Comparison of ENCODE assay signal across 18 cellular contexts in the genomic region with DNA sequence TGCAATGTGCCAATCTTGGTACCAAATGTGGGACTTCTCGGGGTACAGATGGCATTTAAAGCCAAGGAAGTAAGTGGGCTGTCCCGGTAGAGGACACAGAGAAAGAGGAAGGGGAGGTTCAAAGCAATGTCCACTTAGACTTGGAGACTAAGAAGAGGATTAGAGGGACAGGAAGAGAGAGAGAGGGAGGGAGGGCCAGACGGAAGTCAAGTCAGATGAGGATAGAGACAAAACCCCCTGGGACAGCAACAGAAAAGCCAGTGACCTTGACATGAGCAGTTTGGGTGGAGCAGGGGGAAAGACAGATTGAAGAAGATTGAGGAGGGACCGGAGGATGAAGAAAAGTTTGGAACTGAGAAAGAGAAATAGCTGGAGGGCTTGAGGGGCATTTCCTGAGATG.
A peak's percentile ranks its signal among the peaks of the same experiment; 100 is the strongest.
DNase-seq lines count a peak whose midpoint lies in the region; ATAC-seq and TF ChIP-seq lines count a peak whose summit lies in the region.
"Had no signal": no experiment of that assay in that cellular context is flagged by ENCODE, and none has a peak within 500 bp of the region (broad histone marks: within the 10 kb centered on the region; RNA-seq: fewer than 3 reads in every experiment).

No MANE protein-coding gene starts in this region.

- ATAC-seq in CD4-positive, CD25-positive, alpha-beta regulatory T cell (ENCODE audit: low read depth in 2 of 2): no peak
- no peak for ATAC-seq in activated naive CD8-positive, alpha-beta T cell treated with anti-CD3 and anti-CD28 coated beads, Interleukin-2, amount 50 U/mL, for 24 hours
- ATAC-seq in GM19455 (IDR thresholded peaks at IDR 0.05; ENCODE audit: unreplicated experiment): no peak
- ATAC-seq: Panc1 had no signal

- TF ChIP-seq CTCF in neural progenitor cell (IDR thresholded peaks at IDR 0.05) (no peak), mammary epithelial cell (conservative IDR thresholded peaks at IDR 0.05 in 1 of 2, IDR thresholded peaks at IDR 0.05 in 1 of 2; ENCODE audit: extremely low read depth in 1 of 2, insufficient read depth in 1 of 2, low read depth in 1 of 2, low read length in 2 of 2) (no peak)

- no peaks in the 10 kb centered on the region for H3K79me2 ChIP-seq in neural progenitor cell (ENCODE audit: low read depth)
- no peaks in the 10 kb centered on the region for H3K79me2 ChIP-seq in mammary epithelial cell (ENCODE audit: insufficient read depth, low read length)

- peak; percentile 22 for DNase-seq in NCI-H82 (lab: John Stamatoyannopoulos, UW)
- DNase-seq in NCI-H82 treated with DMSO at 0.1 percent for 48 hours (lab: John Stamatoyannopoulos, UW; ENCODE audit: unreplicated experiment): no peak
- DNase-seq in CD4-positive, CD25-positive, alpha-beta regulatory T cell: no peak
- DNase-seq in activated naive CD8-positive, alpha-beta T cell treated with anti-CD3 and anti-CD28 coated beads, Interleukin-2, amount 50 U/mL, for 24 hours: no peak
- no peak for DNase-seq in neural progenitor cell (ENCODE audit: low spot score)
- no peak for DNase-seq in NCI-H2171 treated with DMSO at 0.1 percent for 48 hours (lab: John Stamatoyannopoulos, UW)
- DNase-seq in mammary epithelial cell: no peak
- DNase-seq: C1 segment of cervical spinal cord, DMS53, MM.1S, NCI-H1417, NCI-H1930, NCI-H526, SHP77 treated with DMSO at 0.1 percent for 48 hours had no signal

- H3K27me3 Mint-ChIP-seq in CD4-positive, CD25-positive, alpha-beta regulatory T cell: no peaks in the 10 kb centered on the region
- no peaks in the 10 kb centered on the region for H3K27me3 Mint-ChIP-seq in activated naive CD8-positive, alpha-beta T cell treated with anti-CD3 and anti-CD28 coated beads, Interleukin-2, amount 50 U/mL, for 24 hours
- peaks cover 5% of the 10 kb centered on the region for H3K27me3 Mint-ChIP-seq in neural progenitor cell (ENCODE audit: insufficient read depth, low read depth)

- H3K4me3 ChIP-seq in CD4-positive, CD25-positive, alpha-beta regulatory T cell (ENCODE audit: low read depth, low read length): no peak overlapping the region
- H3K4me3 ChIP-seq in neural progenitor cell (no peak overlapping the region), mammary epithelial cell (replicated peaks in 1 of 3; ENCODE audit: insufficient read depth in 1 of 3, low read depth in 2 of 3, low read length in 3 of 3) (no peak overlapping the region)
- H3K4me3 ChIP-seq: HAP-1 had no signal

- dilution Hi-C loops in mammary epithelial cell (cut with HindIII; ENCODE audit: low sequenced_read_pairs): no loop called here

- H3K4me1 ChIP-seq in CD4-positive, CD25-positive, alpha-beta regulatory T cell (ENCODE audit: control insufficient read depth, insufficient read depth, low read length, poor library complexity, severe bottlenecking): peaks cover 18% of the 10 kb centered on the region
- H3K4me1 ChIP-seq in neural progenitor cell: no peaks in the 10 kb centered on the region
- peaks cover 7% of the 10 kb centered on the region for H3K4me1 ChIP-seq in mammary epithelial cell (ENCODE audit: insufficient read depth, low read length)
- H3K4me1 ChIP-seq: HAP-1 had no signal

- H3K9me3 ChIP-seq in CD4-positive, CD25-positive, alpha-beta regulatory T cell (ENCODE audit: control insufficient read depth in 2 of 2, low read length in 2 of 2): no peaks in the 10 kb centered on the region
- H3K9me3 ChIP-seq in neural progenitor cell (ENCODE audit: low read depth) (no peaks in the 10 kb centered on the region), mammary epithelial cell (replicated peaks; ENCODE audit: insufficient read depth, low read length) (no peaks in the 10 kb centered on the region)

- H3F3A ChIP-seq in neural progenitor cell (ENCODE audit: low read depth): no peaks in the 10 kb centered on the region

- H3K27me3 ChIP-seq in CD4-positive, CD25-positive, alpha-beta regulatory T cell (ENCODE audit: control insufficient read depth, insufficient read depth, low read length): no peaks in the 10 kb centered on the region
- H3K27me3 ChIP-seq in neural progenitor cell (no peaks in the 10 kb centered on the region), mammary epithelial cell (ENCODE audit: insufficient read depth, low read length) (no peaks in the 10 kb centered on the region)

- peaks cover 8 to 40% (median 31%) of the 10 kb centered on the region in 4 donors for H3K4me1 Mint-ChIP-seq in CD4-positive, CD25-positive, alpha-beta regulatory T cell
- peaks cover 53% of the 10 kb centered on the region for H3K4me1 Mint-ChIP-seq in activated naive CD8-positive, alpha-beta T cell treated with anti-CD3 and anti-CD28 coated beads, Interleukin-2, amount 50 U/mL, for 24 hours
- H3K4me1 Mint-ChIP-seq in neural progenitor cell: peaks cover 25% of the 10 kb centered on the region

- H2AFZ ChIP-seq in neural progenitor cell (replicated peaks) (no peak overlapping the region), mammary epithelial cell (ENCODE audit: low read depth, low read length) (no peak overlapping the region)

- 75% methylated on average over 4 of the region's 4 CpGs for WGBS in mammary epithelial cell (ENCODE audit: low coverage, missing lambda C conversion rate)

- no TSS peak for BruUV-seq in mammary epithelial cell (replicated peaks; lab: Mats Ljungman, UMichigan)

- H3K27ac Mint-ChIP-seq in CD4-positive, CD25-positive, alpha-beta regulatory T cell: peak overlapping the region in 2 of 3 donors; percentile 57 to 77
- peak overlapping the region; percentile 52 for H3K27ac Mint-ChIP-seq in activated naive CD8-positive, alpha-beta T cell treated with anti-CD3 and anti-CD28 coated beads, Interleukin-2, amount 50 U/mL, for 24 hours
- no peak overlapping the region for H3K27ac Mint-ChIP-seq in neural progenitor cell

- in situ Hi-C loops in mammary epithelial cell (cut with MboI; ENCODE audit: low sequenced_read_pairs in 2 of 2): no loop called here

- no peak overlapping the region for H3K4me2 ChIP-seq in neural progenitor cell
- no peak overlapping the region for H3K4me2 ChIP-seq in mammary epithelial cell (ENCODE audit: insufficient read depth, low read depth, low read length)

- CTCF ChIA-PET in mammary epithelial cell (lab: Charles Lee; ENCODE audit: low non-redundant PET): no interaction called here

- H4K20me1 ChIP-seq in neural progenitor cell (ENCODE audit: low read depth) (no peaks in the 10 kb centered on the region), mammary epithelial cell (ENCODE audit: insufficient read depth, low read length) (no peaks in the 10 kb centered on the region)

- H3K9ac ChIP-seq in neural progenitor cell (no peak overlapping the region), mammary epithelial cell (ENCODE audit: insufficient read depth, low read length) (no peak overlapping the region)

- H3K36me3 Mint-ChIP-seq in CD4-positive, CD25-positive, alpha-beta regulatory T cell: no peaks in the 10 kb centered on the region
- peaks cover under 1% of the 10 kb centered on the region for H3K36me3 Mint-ChIP-seq in activated naive CD8-positive, alpha-beta T cell treated with anti-CD3 and anti-CD28 coated beads, Interleukin-2, amount 50 U/mL, for 24 hours (ENCODE audit: low read depth)
- no peaks in the 10 kb centered on the region for H3K36me3 Mint-ChIP-seq in neural progenitor cell

- no peaks in the 10 kb centered on the region for H3K36me3 ChIP-seq in CD4-positive, CD25-positive, alpha-beta regulatory T cell (ENCODE audit: control insufficient read depth, insufficient read depth, low read length)
- H3K36me3 ChIP-seq in neural progenitor cell (no peaks in the 10 kb centered on the region), mammary epithelial cell (ENCODE audit: insufficient read depth, low read length) (no peaks in the 10 kb centered on the region)
- H3K36me3 ChIP-seq: HAP-1 had no signal

- H3K27ac ChIP-seq in CD4-positive, CD25-positive, alpha-beta regulatory T cell (ENCODE audit: insufficient read depth, low read length, poor library complexity, severe bottlenecking): no peak overlapping the region
- H3K27ac ChIP-seq in neural progenitor cell: no peak overlapping the region
- H3K27ac ChIP-seq in mammary epithelial cell (ENCODE audit: insufficient read depth, low read depth, low read length): no peak overlapping the region
- H3K27ac ChIP-seq: 22Rv1 had no signal

- intact Hi-C loops in mammary epithelial cell (cut with micrococcal nuclease): no loop called here

- H3K9me3 Mint-ChIP-seq in CD4-positive, CD25-positive, alpha-beta regulatory T cell: peaks cover under 1 to 5% (median 3%) of the 10 kb centered on the region in 7 donors
- peaks cover 7% of the 10 kb centered on the region for H3K9me3 Mint-ChIP-seq in activated naive CD8-positive, alpha-beta T cell treated with anti-CD3 and anti-CD28 coated beads, Interleukin-2, amount 50 U/mL, for 24 hours
- peaks cover 6% of the 10 kb centered on the region for H3K9me3 Mint-ChIP-seq in neural progenitor cell

- no peak overlapping the region for H3K4me3 Mint-ChIP-seq in CD4-positive, CD25-positive, alpha-beta regulatory T cell
- H3K4me3 Mint-ChIP-seq in activated naive CD8-positive, alpha-beta T cell treated with anti-CD3 and anti-CD28 coated beads, Interleukin-2, amount 50 U/mL, for 24 hours: no peak overlapping the region
- H3K4me3 Mint-ChIP-seq in neural progenitor cell: peak overlapping the region; percentile 5
